11 cellular contexts compared by ENCODE assay signal in the genomic region with DNA sequence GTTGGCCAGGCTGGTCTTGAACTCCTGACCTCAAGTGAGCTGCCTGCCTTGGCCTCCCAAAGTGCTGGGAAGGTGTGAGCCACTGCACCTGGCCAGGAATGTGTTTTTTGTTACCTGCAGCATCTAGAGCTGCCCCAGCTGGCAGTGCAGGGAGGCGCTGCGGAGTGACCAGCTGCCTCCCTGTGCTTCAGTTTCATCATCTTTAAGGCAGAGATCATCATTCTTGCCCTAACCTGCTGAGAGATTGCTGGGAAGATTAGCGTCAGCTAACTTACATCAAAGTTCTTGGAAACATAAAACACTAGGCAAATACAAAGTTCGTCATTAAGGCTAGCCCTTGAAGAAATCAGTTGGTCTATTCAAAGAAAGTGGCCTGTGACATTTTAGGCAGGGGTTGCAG. TPM values are rescaled to one million over a fixed set of nuclear protein-coding genes. Genes with fewer than 3 reads are reported as not detected.
DNase-seq lines count a peak whose midpoint lies in the region; ATAC-seq and TF ChIP-seq lines count a peak whose summit lies in the region.
"Had no signal": no experiment of that assay in that cellular context is flagged by ENCODE, and none has a peak within 500 bp of the region (broad histone marks: within the 10 kb centered on the region; RNA-seq: fewer than 3 reads in every experiment).

No MANE protein-coding gene starts in this region.

- H3K27me3 ChIP-seq in BLaER1 (no peaks in the 10 kb centered on the region), GM23248 (replicated peaks; ENCODE audit: insufficient read depth) (no peaks in the 10 kb centered on the region)
- H3K27me3 ChIP-seq: tibial nerve had no signal

- H3K4me3 Mint-ChIP-seq in activated naive CD8-positive, alpha-beta T cell treated with anti-CD3 and anti-CD28 coated beads, Interleukin-2, amount 10 ng/mL, durations not matched to agents 7 days and 5 days, result peak overlapping the region; percentile 90
- no peak overlapping the region for H3K4me3 Mint-ChIP-seq in natural killer cell

- no peaks in the 10 kb centered on the region for H3K9me3 ChIP-seq in BLaER1
- no peaks in the 10 kb centered on the region for H3K9me3 ChIP-seq in GM23248 (ENCODE audit: low read depth)
- H3K9me3 ChIP-seq: tibial nerve had no signal

- H2AFZ ChIP-seq in GM23248, result no peak overlapping the region

- H4K20me1 ChIP-seq in BLaER1 (peaks cover 72% of the 10 kb centered on the region), GM23248 (ENCODE audit: insufficient read depth) (no peaks in the 10 kb centered on the region)

- POLR2A ChIA-PET in activated naive CD8-positive, alpha-beta T cell treated with anti-CD3 and anti-CD28 coated beads, Interleukin-2, amount 10 ng/mL, durations not matched to agents 7 days and 5 days (lab: Charles Lee), result interaction anchor here (3.4 kb wide), 1 partner anchor 50 kb away, joined by 17 read pairs; the partner anchor contains the start of gene ZNF398

- H3K9ac ChIP-seq in BLaER1, result no peak overlapping the region
- peak overlapping the region; percentile 88; the same call in 1 of the 2 replicates for H3K9ac ChIP-seq in GM23248

- intact Hi-C loops in natural killer cell (cut with micrococcal nuclease), result no loop called here

- no peak for TF ChIP-seq CTCF in natural killer cell (IDR thresholded peaks at IDR 0.05)

- H3K4me3 ChIP-seq in BLaER1 (no peak overlapping the region), GM23248 (no peak overlapping the region)

- in situ Hi-C loops in GM23248 (cut with MboI), result no loop called here

- peaks cover 7% of the 10 kb centered on the region; the same call in 1 of the 2 replicates for H3F3A ChIP-seq in GM23248 (ENCODE audit: insufficient read depth)

- H3K79me2 ChIP-seq in GM23248 (ENCODE audit: insufficient read depth), result peaks cover 80% of the 10 kb centered on the region

- peaks cover 24% of the 10 kb centered on the region for H3K36me3 Mint-ChIP-seq in activated naive CD8-positive, alpha-beta T cell treated with anti-CD3 and anti-CD28 coated beads, Interleukin-2, amount 10 ng/mL, durations not matched to agents 7 days and 5 days
- H3K36me3 Mint-ChIP-seq in natural killer cell, result peaks cover 29% of the 10 kb centered on the region

- peaks cover 4% of the 10 kb centered on the region for H3K27me3 Mint-ChIP-seq in activated naive CD8-positive, alpha-beta T cell treated with anti-CD3 and anti-CD28 coated beads, Interleukin-2, amount 10 ng/mL, durations not matched to agents 7 days and 5 days
- H3K27me3 Mint-ChIP-seq in natural killer cell (ENCODE audit: low read depth in 2 of 2), result no peaks in the 10 kb centered on the region

- H3K9me3 Mint-ChIP-seq in activated naive CD8-positive, alpha-beta T cell treated with anti-CD3 and anti-CD28 coated beads, Interleukin-2, amount 10 ng/mL, durations not matched to agents 7 days and 5 days, result no peaks in the 10 kb centered on the region
- no peaks in the 10 kb centered on the region for H3K9me3 Mint-ChIP-seq in natural killer cell

- H3K36me3 ChIP-seq in BLaER1 (peaks cover 52% of the 10 kb centered on the region), GM23248 (ENCODE audit: low read depth) (peaks cover 23% of the 10 kb centered on the region)

- ATAC-seq in activated naive CD8-positive, alpha-beta T cell treated with anti-CD3 and anti-CD28 coated beads, Interleukin-2, amount 10 ng/mL, durations not matched to agents 7 days and 5 days (ENCODE audit: low read depth), result no peak
- no peak for ATAC-seq in natural killer cell
- ATAC-seq in HG03025 (IDR thresholded peaks at IDR 0.05; ENCODE audit: low FRiP score, unreplicated experiment), result no peak

- H3K9me2 ChIP-seq in GM23248 (ENCODE audit: insufficient read depth), result no peaks in the 10 kb centered on the region

- DNase-seq in GM23248, result no peak
- DNase-seq in activated naive CD8-positive, alpha-beta T cell treated with anti-CD3 and anti-CD28 coated beads, Interleukin-2, amount 10 ng/mL, durations not matched to agents 7 days and 5 days, result no peak
- DNase-seq in natural killer cell, result no peak
- no peak for DNase-seq in RKO (ENCODE audit: low spot score)
- DNase-seq in NCI-H1092 treated with DMSO at 0.1 percent for 48 hours (lab: John Stamatoyannopoulos, UW), result no peak
- DNase-seq: C1 segment of cervical spinal cord; NCI-H2171 treated with DMSO at 0.1 percent for 48 hours; NK-92 treated with Interleukin-12 subunit alpha and Interleukin-12 subunit beta, amount 100 ng/mL, for 24 hours had no signal

- H3K27ac ChIP-seq in BLaER1 (no peak overlapping the region), GM23248 (no peak overlapping the region)

- H3K4me1 Mint-ChIP-seq in activated naive CD8-positive, alpha-beta T cell treated with anti-CD3 and anti-CD28 coated beads, Interleukin-2, amount 10 ng/mL, durations not matched to agents 7 days and 5 days, result peaks cover 26% of the 10 kb centered on the region
- peaks cover 8 to 51% of the 10 kb centered on the region in 2 donors for H3K4me1 Mint-ChIP-seq in natural killer cell

- H3K4me1 ChIP-seq in BLaER1 (peaks cover 20% of the 10 kb centered on the region), GM23248 (ENCODE audit: insufficient read depth) (peaks cover 11% of the 10 kb centered on the region)

- WGBS in GM23248 (ENCODE audit: low coverage in 1 of 2, low lambda C conversion rate in 2 of 2, missing lambda C conversion rate in 2 of 2), 2 experiments, result 85 to 87% methylated on average over 4 of the region's 4 CpGs

- H3K4me2 ChIP-seq in BLaER1 (peak overlapping the region; percentile 97; the same call in 1 of the 2 replicates), GM23248 (ENCODE audit: unreplicated experiment) (peak overlapping the region; percentile 95)

- peak overlapping the region; percentile 5 for H3K27ac Mint-ChIP-seq in activated naive CD8-positive, alpha-beta T cell treated with anti-CD3 and anti-CD28 coated beads, Interleukin-2, amount 10 ng/mL, durations not matched to agents 7 days and 5 days
- H3K27ac Mint-ChIP-seq in natural killer cell, result peak overlapping the region; percentile 79 to 88

RNA-seq across cellular contexts. Expression of gene ZNF282, which starts 2.3 kb away (rescaled TPM):
- 23.3 and 24.1 TPM in 2 replicates for total RNA-seq in GM23248 (2014; rRNA removed; shearing (Covaris generic))
- 2.4 and 2.8 TPM in 2 replicates for polyA plus RNA-seq in GM23248 (2016; fragmentation: Nextera tagmentation; extraction: Ambion mirVana)
- 10 to 100 TPM; 24.7 to 26.2 TPM for total RNA-seq in activated naive CD8-positive, alpha-beta T cell treated with anti-CD3 and anti-CD28 coated beads, Interleukin-2, amount 10 ng/mL, durations not matched to agents 7 days and 5 days
- total RNA-seq in natural killer cell, result 10 to 100 TPM; 22.2 to 29.9 (median 26.0) TPM

RNA-seq across cellular contexts. Expression of gene ZNF212, which starts 41.8 kb away (rescaled TPM):
- 4.1 and 9.4 TPM in 2 replicates for total RNA-seq in GM23248 (2014; rRNA removed; shearing (Covaris generic))
- 5.3 and 7.1 TPM in 2 replicates for polyA plus RNA-seq in GM23248 (2016; fragmentation: Nextera tagmentation; extraction: Ambion mirVana)
- 10 to 100 TPM; 14.6 to 15.5 TPM for total RNA-seq in activated naive CD8-positive, alpha-beta T cell treated with anti-CD3 and anti-CD28 coated beads, Interleukin-2, amount 10 ng/mL, durations not matched to agents 7 days and 5 days
- total RNA-seq in natural killer cell, result 10 to 100 TPM; 11.2 to 23.7 (median 17.0) TPM

RNA-seq across cellular contexts. Expression of gene ZNF398, which starts 50.4 kb away (rescaled TPM):
- 8.1 and 12.5 TPM in 2 replicates for total RNA-seq in GM23248 (2014; rRNA removed; shearing (Covaris generic))
- polyA plus RNA-seq in GM23248 (2016; fragmentation: Nextera tagmentation; extraction: Ambion mirVana), result 6.7 and 7.1 TPM in 2 replicates
- 10 to 100 TPM; 15.0 to 15.6 TPM for total RNA-seq in activated naive CD8-positive, alpha-beta T cell treated with anti-CD3 and anti-CD28 coated beads, Interleukin-2, amount 10 ng/mL, durations not matched to agents 7 days and 5 days
- total RNA-seq in natural killer cell, result 10 to 100 TPM; 14.8 to 18.5 (median 18.5) TPM
